Comparison of ENCODE assay signal across 20 cellular contexts in the genomic region with DNA sequence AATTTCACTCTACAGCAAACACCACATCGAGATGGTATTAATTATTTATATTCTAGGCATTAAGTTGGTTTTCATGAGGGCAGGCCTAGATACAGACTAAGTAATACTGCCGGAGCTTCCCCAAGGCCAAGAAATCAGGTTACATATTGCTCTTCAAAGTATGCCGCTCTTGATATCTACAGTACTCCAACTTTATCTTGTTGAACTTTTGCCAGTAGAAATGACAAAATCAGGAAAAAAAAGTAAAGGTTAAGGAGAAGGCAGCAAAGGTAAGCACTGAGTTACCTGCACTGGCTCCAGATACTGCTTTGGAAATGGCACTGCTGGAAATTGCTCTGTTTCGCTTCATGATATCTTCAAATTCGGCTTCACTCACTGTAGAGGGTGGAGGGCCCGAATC. TPM values are rescaled to one million over a fixed set of nuclear protein-coding genes. Genes with fewer than 3 reads are reported as not detected.
DNase-seq lines count a peak whose midpoint lies in the region; ATAC-seq and TF ChIP-seq lines count a peak whose summit lies in the region.
"Had no signal": no experiment of that assay in that cellular context is flagged by ENCODE, and none has a peak within 500 bp of the region (broad histone marks: within the 10 kb centered on the region; RNA-seq: fewer than 3 reads in every experiment).

No MANE protein-coding gene starts in this region.

- H3K4me3 Mint-ChIP-seq in activated T-cell treated with anti-CD3 and anti-CD28 coated beads, Interleukin-2, amount 50 U/mL, for 24 hours = no peak overlapping the region
- no peak overlapping the region for H3K4me3 Mint-ChIP-seq in activated T-cell treated with anti-CD3 and anti-CD28 coated beads, Interleukin-2, amount 50 U/mL, for 4 hours
- H3K4me3 Mint-ChIP-seq in CD14-positive monocyte (no peak overlapping the region), T-helper 17 cell (no peak overlapping the region)
- H3K4me3 Mint-ChIP-seq in central memory CD8-positive, alpha-beta T cell = no peak overlapping the region
- H3K4me3 Mint-ChIP-seq: B cell had no signal

- H3K4me1 Mint-ChIP-seq in activated T-cell treated with anti-CD3 and anti-CD28 coated beads, Interleukin-2, amount 50 U/mL, for 24 hours (ENCODE audit: low read depth) = peaks cover 46% of the 10 kb centered on the region
- peaks cover 11% of the 10 kb centered on the region for H3K4me1 Mint-ChIP-seq in activated T-cell treated with anti-CD3 and anti-CD28 coated beads, Interleukin-2, amount 50 U/mL, for 4 hours (ENCODE audit: low read depth)
- H3K4me1 Mint-ChIP-seq in CD14-positive monocyte (peaks cover 21% of the 10 kb centered on the region), T-helper 17 cell (peaks cover 11% of the 10 kb centered on the region)
- peaks cover 25% of the 10 kb centered on the region for H3K4me1 Mint-ChIP-seq in central memory CD8-positive, alpha-beta T cell

- no peak for TF ChIP-seq CTCF in CD14-positive monocyte (IDR thresholded peaks at IDR 0.05)

- ATAC-seq in activated T-cell treated with anti-CD3 and anti-CD28 coated beads, Interleukin-2, amount 50 U/mL, for 4 hours = no peak
- ATAC-seq in T-helper 17 cell (no peak), HG03432 (IDR thresholded peaks at IDR 0.05; ENCODE audit: unreplicated experiment) (no peak)
- ATAC-seq in central memory CD8-positive, alpha-beta T cell (replicated peaks; ENCODE audit: extremely low read depth, poor library complexity, severe bottlenecking) = no peak
- ATAC-seq: A549, Right ventricle myocardium inferior had no signal

- peak overlapping the region; percentile 76 for H3K27ac Mint-ChIP-seq in activated T-cell treated with anti-CD3 and anti-CD28 coated beads, Interleukin-2, amount 50 U/mL, for 24 hours
- H3K27ac Mint-ChIP-seq in CD14-positive monocyte (peak overlapping the region in 6 of 7 donors; percentile 67 to 97 (median 96)), T-helper 17 cell (peak overlapping the region; percentile 63)
- H3K27ac Mint-ChIP-seq in central memory CD8-positive, alpha-beta T cell (ENCODE audit: low read depth) = peak overlapping the region; percentile 48
- H3K27ac Mint-ChIP-seq: B cell had no signal

- no peaks in the 10 kb centered on the region for H3K9me3 Mint-ChIP-seq in activated T-cell treated with anti-CD3 and anti-CD28 coated beads, Interleukin-2, amount 50 U/mL, for 24 hours
- no peaks in the 10 kb centered on the region for H3K9me3 Mint-ChIP-seq in activated T-cell treated with anti-CD3 and anti-CD28 coated beads, Interleukin-2, amount 50 U/mL, for 4 hours
- H3K9me3 Mint-ChIP-seq in CD14-positive monocyte = no peaks in the 10 kb centered on the region
- no peaks in the 10 kb centered on the region for H3K9me3 Mint-ChIP-seq in central memory CD8-positive, alpha-beta T cell

- no peaks in the 10 kb centered on the region for H3K27me3 Mint-ChIP-seq in activated T-cell treated with anti-CD3 and anti-CD28 coated beads, Interleukin-2, amount 50 U/mL, for 24 hours
- no peaks in the 10 kb centered on the region for H3K27me3 Mint-ChIP-seq in activated T-cell treated with anti-CD3 and anti-CD28 coated beads, Interleukin-2, amount 50 U/mL, for 4 hours (ENCODE audit: low read depth)
- H3K27me3 Mint-ChIP-seq in CD14-positive monocyte (ENCODE audit: low read depth in 3 of 3) = no peaks in the 10 kb centered on the region
- H3K27me3 Mint-ChIP-seq in T-helper 17 cell = no peaks in the 10 kb centered on the region
- H3K27me3 Mint-ChIP-seq in central memory CD8-positive, alpha-beta T cell = no peaks in the 10 kb centered on the region
- H3K27me3 Mint-ChIP-seq: B cell had no signal

- DNase-seq in activated T-cell treated with anti-CD3 and anti-CD28 coated beads, Interleukin-2, amount 50 U/mL, for 24 hours = no peak
- no peak for DNase-seq in activated T-cell treated with anti-CD3 and anti-CD28 coated beads, Interleukin-2, amount 50 U/mL, for 4 hours
- DNase-seq in CD14-positive monocyte (ENCODE audit: low spot score) (no peak), T-helper 17 cell (no peak)
- DNase-seq in central memory CD8-positive, alpha-beta T cell (ENCODE audit: low spot score in 2 of 2) = no peak
- no peak for DNase-seq in activated effector memory CD4-positive, alpha-beta T cell treated with Interleukin-2 at 50 U/mL for 16 hours
- DNase-seq: DMS53, GDM1, GOT3, HCEC 1CT, Kasumi-1, NCI-H1417 treated with DMSO at 0.1 percent for 48 hours, NCI-H187, NCI-H446, NCI-H526, OCI-M1 had no signal

- peaks cover 98% of the 10 kb centered on the region for H3K36me3 Mint-ChIP-seq in activated T-cell treated with anti-CD3 and anti-CD28 coated beads, Interleukin-2, amount 50 U/mL, for 24 hours (ENCODE audit: low read depth)
- peaks cover 59% of the 10 kb centered on the region for H3K36me3 Mint-ChIP-seq in activated T-cell treated with anti-CD3 and anti-CD28 coated beads, Interleukin-2, amount 50 U/mL, for 4 hours (ENCODE audit: insufficient read depth)
- H3K36me3 Mint-ChIP-seq in CD14-positive monocyte = peaks cover 87 to 91% of the 10 kb centered on the region in 2 donors
- peaks cover 4% of the 10 kb centered on the region for H3K36me3 Mint-ChIP-seq in T-helper 17 cell (ENCODE audit: low read depth)
- peaks cover 88% of the 10 kb centered on the region for H3K36me3 Mint-ChIP-seq in central memory CD8-positive, alpha-beta T cell (ENCODE audit: insufficient read depth)

- no peaks in the 10 kb centered on the region for H3K9me3 ChIP-seq in T-helper 17 cell (ENCODE audit: control insufficient read depth, low read length, poor library complexity, severe bottlenecking)
- H3K9me3 ChIP-seq: A549 had no signal

- intact Hi-C loops in CD14-positive monocyte (cut with micrococcal nuclease) = no loop called here

RNA-seq across cellular contexts. Expression of gene CPSF7, which starts 14.4 kb away (rescaled TPM):
- 100 to 1,000 TPM; 131 to 142 (median 138) TPM for total RNA-seq in activated T-cell treated with anti-CD3 and anti-CD28 coated beads, Interleukin-2, amount 50 U/mL, for 4 hours
- polyA plus RNA-seq in CD14-positive monocyte = 10 to 100 TPM; 12.5 to 20.1 TPM
- total RNA-seq in T-helper 17 cell = 100 to 1,000 TPM in 1 of 2 donors, 10 to 100 TPM in 1; 94.7 to 104 TPM

RNA-seq across cellular contexts. Expression of gene SDHAF2, which starts 14.5 kb away (rescaled TPM):
- total RNA-seq in activated T-cell treated with anti-CD3 and anti-CD28 coated beads, Interleukin-2, amount 50 U/mL, for 4 hours = 10 to 100 TPM; 48.4 to 55.8 (median 49.3) TPM
- 10 to 100 TPM; 64.8 to 70.2 TPM for polyA plus RNA-seq in CD14-positive monocyte
- total RNA-seq in T-helper 17 cell = 10 to 100 TPM; 31.1 to 32.7 TPM

RNA-seq across cellular contexts. Expression of gene TMEM216, which starts 23.0 kb away (rescaled TPM):
- 10 to 100 TPM; 12.0 to 15.3 (median 14.0) TPM for total RNA-seq in activated T-cell treated with anti-CD3 and anti-CD28 coated beads, Interleukin-2, amount 50 U/mL, for 4 hours
- polyA plus RNA-seq in CD14-positive monocyte = 10 to 100 TPM; 30.1 to 31.2 TPM
- total RNA-seq in T-helper 17 cell = 1 to 10 TPM; 5.1 to 5.9 TPM

RNA-seq across cellular contexts. Expression of gene TMEM138, which starts 53.2 kb away (rescaled TPM):
- total RNA-seq in activated T-cell treated with anti-CD3 and anti-CD28 coated beads, Interleukin-2, amount 50 U/mL, for 4 hours = 10 to 100 TPM; 74.2 to 91.5 (median 81.2) TPM
- polyA plus RNA-seq in CD14-positive monocyte = 10 to 100 TPM; 34.5 to 50.7 TPM
- 10 to 100 TPM; 46.1 to 48.9 TPM for total RNA-seq in T-helper 17 cell

RNA-seq across cellular contexts. Expression of gene CYB561A3, which starts 53.7 kb away (rescaled TPM):
- total RNA-seq in activated T-cell treated with anti-CD3 and anti-CD28 coated beads, Interleukin-2, amount 50 U/mL, for 4 hours = 10 to 100 TPM; 28.8 to 35.2 (median 33.3) TPM
- 100 to 1,000 TPM; 112 TPM for polyA plus RNA-seq in CD14-positive monocyte
- total RNA-seq in T-helper 17 cell = 10 to 100 TPM; 32.4 to 35.6 TPM
